In the genomic region with DNA sequence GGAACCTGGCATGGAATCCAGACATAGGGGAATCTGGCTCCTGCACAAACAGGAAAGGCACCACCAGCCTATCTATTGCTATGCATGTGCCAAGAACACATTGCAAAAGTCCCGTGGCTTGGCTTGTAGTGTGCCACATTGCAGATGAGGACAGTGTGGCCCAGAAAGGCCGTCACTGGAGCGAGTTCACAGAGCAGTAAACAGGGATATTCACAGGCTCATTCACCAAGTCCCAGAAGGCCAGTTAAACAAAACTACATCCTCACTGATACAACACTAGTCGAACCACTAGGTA, we compare ENCODE assay signal across 17 cellular contexts. TPM values are rescaled to one million over a fixed set of nuclear protein-coding genes. Genes with fewer than 3 reads are reported as not detected.
DNase-seq lines count a peak whose midpoint lies in the region; ATAC-seq and TF ChIP-seq lines count a peak whose summit lies in the region.
"Had no signal": no experiment of that assay in that cellular context is flagged by ENCODE, and none has a peak within 500 bp of the region (broad histone marks: within the 10 kb centered on the region; RNA-seq: fewer than 3 reads in every experiment).

No MANE protein-coding gene starts in this region.

- no peaks in the 10 kb centered on the region for H3K36me3 ChIP-seq in HCT116 (ENCODE audit: control insufficient read depth in 1 of 2, insufficient read depth in 2 of 2, low read length in 2 of 2)
- H3K36me3 ChIP-seq in tibial artery: no peaks in the 10 kb centered on the region
- H3K36me3 ChIP-seq: pancreas, SJCRH30 had no signal

- BruUV-seq in HCT116 (replicated peaks; lab: Mats Ljungman, UMichigan): no TSS peak

- intact Hi-C loops in HCT116 (cut with micrococcal nuclease): loop anchor here (2.0 to 5.0 kb wide), 3 partner anchors 59 to 1055 kb away; no protein-coding TSS in a partner anchor
- intact Hi-C loops in left colon (cut with DNase I, micrococcal nuclease): no loop called here
- intact Hi-C loops in tibial artery (cut with DNase I; ENCODE audit: low total_unique reads): no loop called here

- H3K27ac ChIP-seq in HCT116 (ENCODE audit: low read depth, low read length): no peak overlapping the region
- no peak overlapping the region for H3K27ac ChIP-seq in RWPE1
- peak overlapping the region in 1 of 2 donors; percentile 18 for H3K27ac ChIP-seq in tibial artery
- H3K27ac ChIP-seq: pancreas, SJCRH30 had no signal

- RAD21 ChIA-PET in HCT116 (lab: Charles Lee; ENCODE audit: low non-redundant PET in 1 of 2, low total read pairs in 2 of 2, uncharacterized antibody in 2 of 2, unreplicated experiment in 2 of 2): no interaction called here

- no peaks in the 10 kb centered on the region for H3K9me2 ChIP-seq in HCT116 (ENCODE audit: insufficient read depth)

- H3K27ac Mint-ChIP-seq in activated CD4-positive, alpha-beta T cell treated with anti-CD3 and anti-CD28 coated beads, Interleukin-2, amount 10 ng/mL, durations not matched to agents 7 days and 5 days: no peak overlapping the region
- H3K27ac Mint-ChIP-seq: B cell; IgD-negative memory B cell; T-helper 2 cell treated with Interferon-gamma antibody and Interleukin-4, amounts not matched to agents 5 μg/mL and 100 μg/mL, for 36 hours had no signal

- H3K9me3 ChIP-seq in HCT116 (ENCODE audit: control insufficient read depth in 1 of 2, insufficient read depth in 1 of 2, low read depth in 1 of 2, low read length in 2 of 2) (no peaks in the 10 kb centered on the region), tibial artery (no peaks in the 10 kb centered on the region)
- H3K9me3 ChIP-seq: pancreas had no signal

- no peaks in the 10 kb centered on the region for H4K20me1 ChIP-seq in HCT116 (ENCODE audit: insufficient read depth)

- H3K9ac ChIP-seq in HCT116 (ENCODE audit: low read length): no peak overlapping the region

- H3K27me3 Mint-ChIP-seq in activated CD4-positive, alpha-beta T cell treated with anti-CD3 and anti-CD28 coated beads, Interleukin-2, amount 10 ng/mL, durations not matched to agents 7 days and 5 days: no peaks in the 10 kb centered on the region
- H3K27me3 Mint-ChIP-seq: B cell, IgD-negative memory B cell had no signal

- no peak overlapping the region for H2AFZ ChIP-seq in HCT116 (ENCODE audit: low read depth, low read length, poor library complexity, severe bottlenecking)

- POLR2A ChIA-PET in HCT116 (lab: Charles Lee): no interaction called here
- POLR2A ChIA-PET in RWPE1 (lab: Yijun Ruan, JAX; ENCODE audit: low non-redundant PET): no interaction called here
- POLR2A ChIA-PET in activated CD4-positive, alpha-beta T cell treated with anti-CD3 and anti-CD28 coated beads, Interleukin-2, amount 10 ng/mL, durations not matched to agents 7 days and 5 days (lab: Charles Lee): no interaction called here

- no peaks in the 10 kb centered on the region for H3K4me1 ChIP-seq in HCT116 (ENCODE audit: control insufficient read depth in 1 of 2, insufficient read depth in 2 of 2, low read length in 2 of 2)
- H3K4me1 ChIP-seq in tibial artery: no peaks in the 10 kb centered on the region
- H3K4me1 ChIP-seq: pancreas, SJCRH30 had no signal

- H3K79me2 ChIP-seq in HCT116 (ENCODE audit: insufficient read depth, low read length): no peaks in the 10 kb centered on the region

- no peaks in the 10 kb centered on the region for H3K9me3 Mint-ChIP-seq in activated CD4-positive, alpha-beta T cell treated with anti-CD3 and anti-CD28 coated beads, Interleukin-2, amount 10 ng/mL, durations not matched to agents 7 days and 5 days
- H3K9me3 Mint-ChIP-seq: IgD-negative memory B cell; T-helper 2 cell treated with Interferon-gamma antibody and Interleukin-4, amounts not matched to agents 5 μg/mL and 100 μg/mL, for 36 hours had no signal

- DNase-seq in HCT116 (ENCODE audit: low read depth, low spot score) (no peak), RWPE1 (ENCODE audit: low spot score) (no peak), left colon (no peak), tibial artery (peak; percentile 81 to 88), NCI-H2107 treated with DMSO at 0.1 percent for 48 hours (lab: John Stamatoyannopoulos, UW; ENCODE audit: unreplicated experiment) (no peak), NCI-H128 (lab: John Stamatoyannopoulos, UW; ENCODE audit: unreplicated experiment) (no peak)
- no peak for DNase-seq in activated CD4-positive, alpha-beta T cell treated with anti-CD3 and anti-CD28 coated beads, Interleukin-2, amount 10 ng/mL, durations not matched to agents 7 days and 5 days
- DNase-seq: activated effector memory CD4-positive, alpha-beta T cell treated with Interleukin-2 at 50 U/mL for 16 hours; NCI-H510A; pancreas; stimulated activated CD4-positive, alpha-beta T cell treated with anti-CD3 and anti-CD28 coated beads, Interleukin-4, amount 100 ng/mL, for 1 hour had no signal

- H3K36me3 Mint-ChIP-seq in activated CD4-positive, alpha-beta T cell treated with anti-CD3 and anti-CD28 coated beads, Interleukin-2, amount 10 ng/mL, durations not matched to agents 7 days and 5 days (ENCODE audit: low read depth): no peaks in the 10 kb centered on the region

- no peak overlapping the region for H3K4me2 ChIP-seq in HCT116 (ENCODE audit: low read length)

- H3K4me3 Mint-ChIP-seq in activated CD4-positive, alpha-beta T cell treated with anti-CD3 and anti-CD28 coated beads, Interleukin-2, amount 10 ng/mL, durations not matched to agents 7 days and 5 days: no peak overlapping the region
- H3K4me3 Mint-ChIP-seq: B cell; IgD-negative memory B cell; T-helper 2 cell treated with Interferon-gamma antibody and Interleukin-4, amounts not matched to agents 5 μg/mL and 100 μg/mL, for 36 hours had no signal

- no peak for TF ChIP-seq RAD21 in HCT116 (IDR thresholded peaks at IDR 0.05; ENCODE audit: low read depth)

- CTCF ChIA-PET in HCT116 (lab: Charles Lee): interaction anchor here (1.0 to 2.2 kb wide), 2 partner anchors 56 to 495 kb away, joined by 3 to 7 read pairs; no protein-coding TSS in a partner anchor
- CTCF ChIA-PET in RWPE1 (lab: Yijun Ruan, JAX): interaction anchor here (0.6 to 2.8 kb wide), 7 partner anchors 9 to 1101 kb away, joined by 3 to 31 read pairs (median 4); no protein-coding TSS in a partner anchor
- CTCF ChIA-PET in activated CD4-positive, alpha-beta T cell treated with anti-CD3 and anti-CD28 coated beads, Interleukin-2, amount 10 ng/mL, durations not matched to agents 7 days and 5 days (lab: Charles Lee): no interaction called here

- no peak overlapping the region for H3K4me3 ChIP-seq in HCT116 (replicated peaks in 1 of 2; ENCODE audit: low read depth in 1 of 2, low read length in 2 of 2)
- H3K4me3 ChIP-seq in tibial artery: no peak overlapping the region
- H3K4me3 ChIP-seq: pancreas, SJCRH30, skin epidermis had no signal

- H3K4me1 Mint-ChIP-seq in activated CD4-positive, alpha-beta T cell treated with anti-CD3 and anti-CD28 coated beads, Interleukin-2, amount 10 ng/mL, durations not matched to agents 7 days and 5 days: no peaks in the 10 kb centered on the region
- H3K4me1 Mint-ChIP-seq: B cell, IgD-negative memory B cell had no signal

- H3K27me3 ChIP-seq in HCT116 (ENCODE audit: insufficient read depth, low read length) (no peaks in the 10 kb centered on the region), tibial artery (no peaks in the 10 kb centered on the region)
- H3K27me3 ChIP-seq: pancreas, SJCRH30 had no signal

- peak; percentile 30 for ATAC-seq in HCT116
- peak; percentile 4 for ATAC-seq in left colon
- ATAC-seq: activated CD4-positive, CD25-positive, alpha-beta regulatory T cell treated with anti-CD3 and anti-CD28 coated beads, Interleukin-2, amount 50 U/mL, for 24 hours had no signal

- TF ChIP-seq CTCF in HCT116 (IDR thresholded peaks at IDR 0.05 in 2 of 3, conservative IDR thresholded peaks at IDR 0.05 in 1 of 3; ENCODE audit: borderline replicate concordance in 1 of 3, insufficient read depth in 1 of 3, low read depth in 2 of 3, low read length in 2 of 3): no peak
- peak; percentile 16; the same call in 1 of the 2 replicates for TF ChIP-seq CTCF in RWPE1 (conservative IDR thresholded peaks at IDR 0.05; ENCODE audit: low read depth)
- TF ChIP-seq CTCF in tibial artery (IDR thresholded peaks at IDR 0.05): no peak

- TF ChIP-seq POLR2A in HCT116 (IDR thresholded peaks at IDR 0.05; ENCODE audit: borderline replicate concordance, extremely low read depth, insufficient read depth, insufficient read length): no peak

TF ChIP-seq in HCT116, 20 proteins besides CTCF, POLR2A, EP300 and RAD21 (continues in another document):
- TF ChIP-seq, protein P1, sequence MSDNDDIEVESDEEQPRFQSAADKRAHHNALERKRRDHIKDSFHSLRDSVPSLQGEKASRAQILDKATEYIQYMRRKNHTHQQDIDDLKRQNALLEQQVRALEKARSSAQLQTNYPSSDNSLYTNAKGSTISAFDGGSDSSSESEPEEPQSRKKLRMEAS (IDR thresholded peaks at IDR 0.05): no peak
- TF ChIP-seq FOSL1 (IDR thresholded peaks at IDR 0.05; ENCODE audit: low read depth): no peak
- no peak for TF ChIP-seq EGR1 (IDR thresholded peaks at IDR 0.05; ENCODE audit: low read depth)
- no peak for TF ChIP-seq CEBPB (IDR thresholded peaks at IDR 0.05; ENCODE audit: low read depth)
- TF ChIP-seq JUND (IDR thresholded peaks at IDR 0.05): no peak
- TF ChIP-seq SRF (IDR thresholded peaks at IDR 0.05; ENCODE audit: low read depth): no peak
- TF ChIP-seq, protein P2, sequence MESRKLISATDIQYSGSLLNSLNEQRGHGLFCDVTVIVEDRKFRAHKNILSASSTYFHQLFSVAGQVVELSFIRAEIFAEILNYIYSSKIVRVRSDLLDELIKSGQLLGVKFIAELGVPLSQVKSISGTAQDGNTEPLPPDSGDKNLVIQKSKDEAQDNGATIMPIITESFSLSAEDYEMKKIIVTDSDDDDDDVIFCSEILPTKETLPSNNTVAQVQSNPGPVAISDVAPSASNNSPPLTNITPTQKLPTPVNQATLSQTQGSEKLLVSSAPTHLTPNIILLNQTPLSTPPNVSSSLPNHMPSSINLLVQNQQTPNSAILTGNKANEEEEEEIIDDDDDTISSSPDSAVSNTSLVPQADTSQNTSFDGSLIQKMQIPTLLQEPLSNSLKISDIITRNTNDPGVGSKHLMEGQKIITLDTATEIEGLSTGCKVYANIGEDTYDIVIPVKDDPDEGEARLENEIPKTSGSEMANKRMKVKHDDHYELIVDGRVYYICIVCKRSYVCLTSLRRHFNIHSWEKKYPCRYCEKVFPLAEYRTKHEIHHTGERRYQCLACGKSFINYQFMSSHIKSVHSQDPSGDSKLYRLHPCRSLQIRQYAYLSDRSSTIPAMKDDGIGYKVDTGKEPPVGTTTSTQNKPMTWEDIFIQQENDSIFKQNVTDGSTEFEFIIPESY (IDR thresholded peaks at IDR 0.05; ENCODE audit: extremely low read depth, insufficient replicate concordance, low read length): no peak
- TF ChIP-seq ZNF274 (IDR thresholded peaks at IDR 0.05; ENCODE audit: low read depth, low read length): no peak
- TF ChIP-seq EZH2phosphoT487 (IDR thresholded peaks at IDR 0.05; ENCODE audit: borderline replicate concordance): no peak
- no peak for TF ChIP-seq POLR2AphosphoS5 (IDR thresholded peaks at IDR 0.05; ENCODE audit: low read depth, low read length)

RNA-seq across cellular contexts. Expression of a gene that starts 39.6 kb away (rescaled TPM):
- total RNA-seq in HCT116 (2021; ENCODE audit: unreplicated experiment) (23.2 TPM), left colon (10 to 100 TPM; 11.4 to 17.7 TPM)
- polyA plus RNA-seq in HCT116 (2012): 11.0 and 12.9 TPM in 2 replicates
- 10 to 100 TPM; 17.9 to 18.3 TPM for total RNA-seq in activated CD4-positive, alpha-beta T cell treated with anti-CD3 and anti-CD28 coated beads, Interleukin-2, amount 10 ng/mL, durations not matched to agents 7 days and 5 days

Comparison
In these comparisons a context has a peak if more than half of its experiments do, and no peak if none do; other contexts are left out.
1. DNase-seq: peak in tibial artery (2 of 2); none in HCT116 (single experiment), RWPE1 (single experiment), left colon (0 of 2), NCI-H2107 treated with DMSO at 0.1 percent for 48 hours (single experiment), activated CD4-positive, alpha-beta T cell treated with anti-CD3 and anti-CD28 coated beads, Interleukin-2, amount 10 ng/mL, durations not matched to agents 7 days and 5 days (single experiment) and NCI-H128 (single experiment).